ENCODE assay signal across 1 cellular context in the genomic region with DNA sequence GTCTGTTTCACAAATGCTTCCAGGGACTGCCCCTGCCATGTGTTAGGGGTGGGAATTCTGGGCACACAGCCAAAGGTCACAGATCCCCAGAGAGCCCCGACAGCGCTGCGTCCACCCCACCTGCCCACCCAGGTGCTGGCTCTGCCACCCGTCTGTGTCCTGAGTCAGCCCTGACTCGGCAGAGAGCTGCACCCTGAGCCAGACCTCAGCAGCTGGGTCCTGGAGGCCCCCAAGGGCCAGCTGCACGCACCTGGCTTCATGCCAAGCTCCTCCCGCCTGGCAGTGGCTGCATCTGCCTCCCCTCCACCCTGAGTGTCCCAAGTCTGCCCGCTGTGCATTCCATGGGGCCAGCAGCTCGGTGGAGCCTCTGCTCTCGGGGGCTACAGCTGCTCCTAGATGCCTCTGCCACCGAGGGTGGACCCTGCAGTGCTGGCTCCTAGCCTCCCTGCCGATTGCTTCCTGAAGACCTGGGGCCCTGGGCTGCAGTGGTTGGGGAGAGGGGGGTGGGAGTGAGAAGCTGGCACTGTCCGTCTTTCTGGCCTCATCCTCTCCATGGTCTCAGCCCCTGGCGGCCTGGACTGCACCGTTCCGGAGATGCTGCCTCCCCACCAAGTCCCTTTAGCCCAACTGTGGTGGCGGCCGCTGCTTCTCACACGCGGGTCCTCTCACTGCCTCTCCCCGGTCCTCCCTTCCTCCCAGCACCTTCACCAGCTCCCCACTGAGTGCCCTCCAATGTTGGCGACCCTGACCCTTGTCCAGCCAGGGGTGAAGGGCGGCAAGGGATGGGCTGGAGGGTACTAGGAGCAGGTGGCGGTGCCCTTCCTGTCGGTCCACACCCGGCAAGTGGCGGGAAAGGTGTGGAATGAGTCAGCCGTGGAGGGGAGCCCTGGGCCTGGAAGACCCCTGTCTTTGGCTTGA.
TF ChIP-seq lines count a peak whose summit lies in the region.

No MANE protein-coding gene starts in this region.

TF ChIP-seq in HEK293T, 16 proteins besides CTCF, POLR2A, EP300 and RAD21 (continued from another document):
- TF ChIP-seq, protein P1, sequence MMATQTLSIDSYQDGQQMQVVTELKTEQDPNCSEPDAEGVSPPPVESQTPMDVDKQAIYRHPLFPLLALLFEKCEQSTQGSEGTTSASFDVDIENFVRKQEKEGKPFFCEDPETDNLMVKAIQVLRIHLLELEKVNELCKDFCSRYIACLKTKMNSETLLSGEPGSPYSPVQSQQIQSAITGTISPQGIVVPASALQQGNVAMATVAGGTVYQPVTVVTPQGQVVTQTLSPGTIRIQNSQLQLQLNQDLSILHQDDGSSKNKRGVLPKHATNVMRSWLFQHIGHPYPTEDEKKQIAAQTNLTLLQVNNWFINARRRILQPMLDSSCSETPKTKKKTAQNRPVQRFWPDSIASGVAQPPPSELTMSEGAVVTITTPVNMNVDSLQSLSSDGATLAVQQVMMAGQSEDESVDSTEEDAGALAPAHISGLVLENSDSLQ (IDR thresholded peaks at IDR 0.05), result no peak
- TF ChIP-seq FOXM1 (IDR thresholded peaks at IDR 0.05; ENCODE audit: borderline replicate concordance) (no peak), SP1 (IDR thresholded peaks at IDR 0.05) (no peak), FOXK2 (IDR thresholded peaks at IDR 0.05) (no peak), L3MBTL2 (conservative IDR thresholded peaks at IDR 0.05) (no peak), CTBP1 (IDR thresholded peaks at IDR 0.05; ENCODE audit: borderline replicate concordance) (no peak), HDGF (IDR thresholded peaks at IDR 0.05; ENCODE audit: borderline replicate concordance) (no peak)
